28 cellular contexts compared by ENCODE assay signal in the genomic region with DNA sequence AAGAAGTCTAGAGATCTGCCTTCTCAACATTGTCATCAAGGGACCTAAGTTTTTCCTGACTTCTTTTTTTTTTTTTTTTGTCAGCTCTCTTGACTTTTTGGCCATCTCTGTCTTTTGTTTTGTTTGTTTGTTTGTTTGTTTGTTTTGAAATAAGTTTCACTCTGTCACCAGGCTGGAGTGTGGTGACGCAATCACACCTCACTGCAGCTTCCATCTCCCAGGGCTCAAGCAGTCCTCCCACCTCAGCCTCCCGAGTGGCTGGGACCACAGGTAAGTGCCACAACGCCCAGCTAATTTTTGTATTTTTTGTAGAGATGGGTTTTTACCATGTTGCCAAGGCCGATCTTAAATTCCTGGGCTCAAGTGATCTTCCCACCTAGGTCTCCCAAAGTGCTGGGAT.
"Had no signal": no experiment of that assay in that cellular context is flagged by ENCODE, and none has a peak within 500 bp of the region (broad histone marks: within the 10 kb centered on the region; RNA-seq: fewer than 3 reads in every experiment).

No MANE protein-coding gene starts in this region.

- FAIRE-seq: astrocyte, TTC549 had no signal

- H3K27me3 ChIP-seq: MG63 had no signal

- H3K4me3 ChIP-seq: MG63 had no signal

- H3K4me3 Mint-ChIP-seq: activated CD4-positive, alpha-beta memory T cell treated with anti-CD3 and anti-CD28 coated beads, Interleukin-2, amount 10 ng/mL, durations not matched to agents 7 days and 5 days; activated CD4-positive, alpha-beta T cell treated with anti-CD3 and anti-CD28 coated beads for 36 hours; activated naive CD4-positive, alpha-beta T cell treated with anti-CD3 and anti-CD28 coated beads for 36 hours; activated naive CD8-positive, alpha-beta T cell; activated T-helper 17 cell treated with anti-CD3 and anti-CD28 coated beads, Interleukin-2, amount 50 U/mL, for 72 hours had no signal

- ATAC-seq: activated CD4-positive, alpha-beta T cell treated with anti-CD3 and anti-CD28 coated beads for 36 hours; activated T-helper 17 cell treated with anti-CD3 and anti-CD28 coated beads, Interleukin-2, amount 50 U/mL, for 72 hours had no signal

- H3K27me3 Mint-ChIP-seq: activated CD4-positive, alpha-beta memory T cell treated with anti-CD3 and anti-CD28 coated beads, Interleukin-2, amount 10 ng/mL, durations not matched to agents 7 days and 5 days; activated CD4-positive, alpha-beta T cell treated with anti-CD3 and anti-CD28 coated beads for 36 hours; activated naive CD8-positive, alpha-beta T cell; activated T-helper 17 cell treated with anti-CD3 and anti-CD28 coated beads, Interleukin-2, amount 50 U/mL, for 72 hours; brain had no signal

- H3K27ac Mint-ChIP-seq: activated CD4-positive, alpha-beta memory T cell treated with anti-CD3 and anti-CD28 coated beads, Interleukin-2, amount 10 ng/mL, durations not matched to agents 7 days and 5 days; activated CD4-positive, alpha-beta T cell treated with anti-CD3 and anti-CD28 coated beads for 36 hours; activated naive CD4-positive, alpha-beta T cell treated with anti-CD3 and anti-CD28 coated beads for 36 hours; activated naive CD8-positive, alpha-beta T cell; activated T-helper 17 cell treated with anti-CD3 and anti-CD28 coated beads, Interleukin-2, amount 50 U/mL, for 72 hours; brain had no signal

- DNase-seq: activated CD4-positive, alpha-beta memory T cell treated with anti-CD3 and anti-CD28 coated beads, Interleukin-2, amount 10 ng/mL, durations not matched to agents 7 days and 5 days; activated CD4-positive, alpha-beta T cell treated with anti-CD3 and anti-CD28 coated beads for 36 hours; activated CD4-positive, alpha-beta T cell treated with anti-CD3 and anti-CD28 coated beads, Interleukin-2, amount 50 U/mL, for 1 hour; activated CD4-positive, CD25-positive, alpha-beta regulatory T cell; activated gamma-delta T cell; activated naive CD4-positive, alpha-beta T cell treated with anti-CD3 and anti-CD28 coated beads for 36 hours; activated T-cell treated with anti-CD3 and anti-CD28 coated beads for 4 hours; activated T-cell treated with anti-CD3 and anti-CD28 coated beads, Interleukin-2, amount 50 U/mL, for 48 hours; amygdala; MG63; MV-4-11; NCI-H1092 treated with DMSO at 0.1 percent for 48 hours; NCI-H1417 treated with DMSO at 0.1 percent for 48 hours; NCI-H1694; NCI-H2029; NCI-H2107; NCI-H2171 treated with DMSO at 0.1 percent for 48 hours; NCI-H226; NCI-H526; NCI-H82; SIG-M5; T-helper 2 cell; T1000 had no signal

- H3K9me3 Mint-ChIP-seq: activated CD4-positive, alpha-beta memory T cell treated with anti-CD3 and anti-CD28 coated beads, Interleukin-2, amount 10 ng/mL, durations not matched to agents 7 days and 5 days; activated naive CD4-positive, alpha-beta T cell treated with anti-CD3 and anti-CD28 coated beads for 36 hours; activated T-helper 17 cell treated with anti-CD3 and anti-CD28 coated beads, Interleukin-2, amount 50 U/mL, for 72 hours had no signal
